9 cellular contexts compared by ENCODE assay signal in genomic region chr6:144063246-144063743, GRCh38. TPM values are rescaled to one million over a fixed set of nuclear protein-coding genes. Genes with fewer than 3 reads are reported as not detected.
DNase-seq lines count a peak whose midpoint lies in the region; ATAC-seq lines count a peak whose summit lies in the region.
"Had no signal": no experiment of that assay in that cellular context is flagged by ENCODE, and none has a peak within 500 bp of the region (broad histone marks: within the 10 kb centered on the region; RNA-seq: fewer than 3 reads in every experiment).

No MANE protein-coding gene starts in this region.

- peaks cover 40% of the 10 kb centered on the region for H3K4me1 Mint-ChIP-seq in activated CD4-positive, alpha-beta memory T cell treated with anti-CD3 and anti-CD28 coated beads for 36 hours (ENCODE audit: low read depth)

- H3K9me3 ChIP-seq in stomach smooth muscle (ENCODE audit: control insufficient read depth in 2 of 2, low read length in 2 of 2), result no peaks in the 10 kb centered on the region

- H3K4me1 ChIP-seq in stomach smooth muscle (ENCODE audit: control insufficient read depth, insufficient read depth, low read length), result peaks cover 12% of the 10 kb centered on the region

- H3K36me3 Mint-ChIP-seq in activated CD4-positive, alpha-beta memory T cell treated with anti-CD3 and anti-CD28 coated beads for 36 hours, result no peaks in the 10 kb centered on the region

- peak overlapping the region; percentile 67 for H3K27ac Mint-ChIP-seq in activated CD4-positive, alpha-beta memory T cell treated with anti-CD3 and anti-CD28 coated beads for 36 hours

- DNase-seq in DMS153 (lab: John Stamatoyannopoulos, UW) (peak; percentile 36), DMS153 treated with DMSO at 0.1 percent for 48 hours (lab: John Stamatoyannopoulos, UW; ENCODE audit: unreplicated experiment) (no peak), iPS-NIHi7 (ENCODE audit: extremely low spot score) (peak; percentile 30), midbrain (lab: John Stamatoyannopoulos, UW) (no peak)
- DNase-seq in activated CD4-positive, alpha-beta memory T cell treated with anti-CD3 and anti-CD28 coated beads for 36 hours, result no peak

- intact Hi-C loops in activated CD4-positive, alpha-beta memory T cell treated with anti-CD3 and anti-CD28 coated beads for 36 hours (cut with micrococcal nuclease), result loop anchor here (5.0 to 10.0 kb wide), 2 partner anchors 496 to 1118 kb away; partner anchors contain the start of gene HIVEP2

- no peak overlapping the region for H3K9ac ChIP-seq in stomach smooth muscle (ENCODE audit: low read length in 2 of 2)

- peak overlapping the region; percentile 82 for H3K4me3 Mint-ChIP-seq in activated CD4-positive, alpha-beta memory T cell treated with anti-CD3 and anti-CD28 coated beads for 36 hours

- ATAC-seq in HG02938 (IDR thresholded peaks at IDR 0.05; ENCODE audit: unreplicated experiment), result peak; percentile 1
- no peak for ATAC-seq in HG02623 (IDR thresholded peaks at IDR 0.05; ENCODE audit: unreplicated experiment)

- peak overlapping the region; percentile 70 to 76 for H3K4me3 ChIP-seq in stomach smooth muscle (ENCODE audit: low read length in 2 of 2)

- H3K36me3 ChIP-seq in stomach smooth muscle (ENCODE audit: control insufficient read depth in 2 of 2, insufficient read depth in 2 of 2, low read length in 2 of 2), result no peaks in the 10 kb centered on the region

- H3K9me3 Mint-ChIP-seq in activated CD4-positive, alpha-beta memory T cell treated with anti-CD3 and anti-CD28 coated beads for 36 hours, result no peaks in the 10 kb centered on the region

- peaks cover 22 to 40% of the 10 kb centered on the region in 2 donors for H3K27me3 ChIP-seq in stomach smooth muscle (ENCODE audit: control insufficient read depth in 1 of 2, insufficient read depth in 2 of 2, low read length in 2 of 2)

- H3K27me3 Mint-ChIP-seq in activated CD4-positive, alpha-beta memory T cell treated with anti-CD3 and anti-CD28 coated beads for 36 hours, result no peaks in the 10 kb centered on the region

- CTCF ChIA-PET in activated CD4-positive, alpha-beta memory T cell treated with anti-CD3 and anti-CD28 coated beads for 36 hours (lab: Charles Lee), result interaction anchor here (0.6 to 2.3 kb wide), 7 partner anchors 8 to 280 kb away, joined by 3 to 10 read pairs (median 3); no protein-coding TSS in a partner anchor

- no peak overlapping the region for H3K27ac ChIP-seq in stomach smooth muscle (ENCODE audit: low read length)
- H3K27ac ChIP-seq: 22Rv1 had no signal

- POLR2A ChIA-PET in activated CD4-positive, alpha-beta memory T cell treated with anti-CD3 and anti-CD28 coated beads for 36 hours (lab: Charles Lee), result interaction anchor here (1.4 to 3.0 kb wide), 7 partner anchors 8 to 613 kb away, joined by 3 to 15 read pairs (median 6); partner anchors contain the start of genes ADAT2, PEX3, PLAGL1 and SF3B5

RNA-seq across cellular contexts. Expression of gene SF3B5, which starts 32.1 kb away (rescaled TPM):
- total RNA-seq in activated CD4-positive, alpha-beta memory T cell treated with anti-CD3 and anti-CD28 coated beads for 36 hours, result 100 to 1,000 TPM; 162 to 171 TPM

RNA-seq across cellular contexts. Expression of gene PLAGL1, which starts 55.2 kb away (rescaled TPM):
- total RNA-seq in activated CD4-positive, alpha-beta memory T cell treated with anti-CD3 and anti-CD28 coated beads for 36 hours, result 10 to 100 TPM; 13.4 to 16.3 TPM

Comparison
In these comparisons a context has a peak if more than half of its experiments do, and no peak if none do; other contexts are left out.
1. DNase-seq: peak in DMS153 (single experiment) and iPS-NIHi7 (single experiment); none in DMS153 treated with DMSO at 0.1 percent for 48 hours (single experiment), activated CD4-positive, alpha-beta memory T cell treated with anti-CD3 and anti-CD28 coated beads for 36 hours (single experiment) and midbrain (single experiment).